8 cellular contexts compared by ENCODE assay signal in genomic region chr10:124688889-124689670, GRCh38. TPM values are rescaled to one million over a fixed set of nuclear protein-coding genes. Genes with fewer than 3 reads are reported as not detected.
DNase-seq lines count a peak whose midpoint lies in the region; ATAC-seq, FAIRE-seq and TF ChIP-seq lines count a peak whose summit lies in the region.

No MANE protein-coding gene starts in this region.

- peak overlapping the region; percentile 64 to 72 for H3K27ac Mint-ChIP-seq in stimulated activated naive CD8-positive, alpha-beta T cell treated with anti-CD3 and anti-CD28 coated beads, Interleukin-15, amount 100 ng/mL, for 72 hours

- ATAC-seq in HG02678 (IDR thresholded peaks at IDR 0.05; ENCODE audit: unreplicated experiment): peak; percentile 96
- peak; percentile 99 for ATAC-seq in stimulated activated naive CD8-positive, alpha-beta T cell treated with anti-CD3 and anti-CD28 coated beads, Interleukin-15, amount 100 ng/mL, for 72 hours

- H3K27ac ChIP-seq in cardiac muscle cell: peak overlapping the region; percentile 63

- no peaks in the 10 kb centered on the region for H3K9me3 Mint-ChIP-seq in stimulated activated naive CD8-positive, alpha-beta T cell treated with anti-CD3 and anti-CD28 coated beads, Interleukin-15, amount 100 ng/mL, for 72 hours

- peak; percentile 99 for FAIRE-seq in GM18507 (lab: Jason Lieb, UNC)

- no peaks in the 10 kb centered on the region for H3K27me3 ChIP-seq in cardiac muscle cell

- peaks cover 46% of the 10 kb centered on the region for H3K4me1 ChIP-seq in cardiac muscle cell (ENCODE audit: low read depth)

- H3K27me3 Mint-ChIP-seq in stimulated activated naive CD8-positive, alpha-beta T cell treated with anti-CD3 and anti-CD28 coated beads, Interleukin-15, amount 100 ng/mL, for 72 hours: peaks cover 19% of the 10 kb centered on the region

- H3K4me3 ChIP-seq in cardiac muscle cell: no peak overlapping the region

- peaks cover 77% of the 10 kb centered on the region for H3K4me1 Mint-ChIP-seq in stimulated activated naive CD8-positive, alpha-beta T cell treated with anti-CD3 and anti-CD28 coated beads, Interleukin-15, amount 100 ng/mL, for 72 hours

- TF ChIP-seq CTCF in cardiac muscle cell (IDR thresholded peaks at IDR 0.05; ENCODE audit: low read depth, low read length): no peak

- DNase-seq in GM18507 (ENCODE audit: extremely low spot score, insufficient read length, low read depth) (peak; percentile 58), cardiac muscle cell (ENCODE audit: low read depth in 1 of 2, low spot score in 1 of 2) (peak in 1 of 2 donors; percentile 42), NCI-H446 (lab: John Stamatoyannopoulos, UW) (no peak), superior temporal gyrus (ENCODE audit: extremely low spot score) (no peak), GDM1 (lab: John Stamatoyannopoulos, UW) (no peak)
- peak; percentile 40 to 54 for DNase-seq in activated CD4-positive, alpha-beta T cell treated with anti-CD3 and anti-CD28 coated beads for 4 hours
- peak; percentile 66 to 83 for DNase-seq in stimulated activated naive CD8-positive, alpha-beta T cell treated with anti-CD3 and anti-CD28 coated beads, Interleukin-15, amount 100 ng/mL, for 72 hours

- H3K36me3 ChIP-seq in cardiac muscle cell: no peaks in the 10 kb centered on the region

- peak overlapping the region; percentile 52 to 64 for H3K4me3 Mint-ChIP-seq in stimulated activated naive CD8-positive, alpha-beta T cell treated with anti-CD3 and anti-CD28 coated beads, Interleukin-15, amount 100 ng/mL, for 72 hours

- no peaks in the 10 kb centered on the region for H3K9me3 ChIP-seq in cardiac muscle cell (ENCODE audit: low read depth)

RNA-seq across cellular contexts. Expression of gene FAM53B, which starts 55.1 kb away (rescaled TPM):
- total RNA-seq in cardiac muscle cell: 28.7 and 34.8 TPM in 2 replicates
- 10.2 and 13.6 TPM in 2 replicates for polyA plus RNA-seq in cardiac muscle cell

Comparison
In these comparisons a context has a peak if more than half of its experiments do, and no peak if none do; other contexts are left out.
1. DNase-seq: peak in GM18507 (single experiment), activated CD4-positive, alpha-beta T cell treated with anti-CD3 and anti-CD28 coated beads for 4 hours (2 of 2) and stimulated activated naive CD8-positive, alpha-beta T cell treated with anti-CD3 and anti-CD28 coated beads, Interleukin-15, amount 100 ng/mL, for 72 hours (2 of 2); none in NCI-H446 (0 of 2), superior temporal gyrus (single experiment) and GDM1 (single experiment).